13 cellular contexts compared by ENCODE assay signal in genomic region chr1:205626216-205626615, GRCh38. TPM values are rescaled to one million over a fixed set of nuclear protein-coding genes. Genes with fewer than 3 reads are reported as not detected.
DNase-seq lines count a peak whose midpoint lies in the region; ATAC-seq and TF ChIP-seq lines count a peak whose summit lies in the region.
"Had no signal": no experiment of that assay in that cellular context is flagged by ENCODE, and none has a peak within 500 bp of the region (broad histone marks: within the 10 kb centered on the region; RNA-seq: fewer than 3 reads in every experiment).

No MANE protein-coding gene starts in this region.

- H4K91ac ChIP-seq in mesenchymal stem cell (ENCODE audit: low read length): peak overlapping the region; percentile 61

- peaks cover 3% of the 10 kb centered on the region for H3K79me1 ChIP-seq in mesenchymal stem cell (replicated peaks; ENCODE audit: low read length, poor library complexity, severe bottlenecking)

- no peak overlapping the region for H3K4me2 ChIP-seq in GM23338
- H3K4me2 ChIP-seq in mesenchymal stem cell (ENCODE audit: low read length, poor library complexity, severe bottlenecking): no peak overlapping the region

- H3K9me2 ChIP-seq in GM23338 (ENCODE audit: insufficient read depth): no peaks in the 10 kb centered on the region

- no peak overlapping the region for H3K27ac ChIP-seq in CD4-positive, alpha-beta T cell (ENCODE audit: low read depth, low read length)
- H3K27ac ChIP-seq in GM23338 (ENCODE audit: low read depth) (peak overlapping the region; percentile 57; the same call in 1 of the 2 replicates), mesenchymal stem cell (ENCODE audit: low read length, poor library complexity, severe bottlenecking) (no peak overlapping the region), suprapubic skin (no peak overlapping the region)
- H3K27ac ChIP-seq: pancreas, thoracic aorta had no signal

- DNase-seq in CD4-positive, alpha-beta T cell: no peak
- DNase-seq in GM23338 (ENCODE audit: low spot score) (no peak), WTC11 (ENCODE audit: low spot score) (no peak), mesenchymal stem cell (no peak), suprapubic skin (ENCODE audit: low spot score in 2 of 2) (no peak), erythroblast (lab: John Stamatoyannopoulos, UW) (no peak)
- DNase-seq: activated gamma-delta T cell treated with Interleukin-2 at 50 U/mL for 16 hours, NCI-H524 treated with DMSO at 0.1 percent for 48 hours, pancreas had no signal

- peaks cover 71% of the 10 kb centered on the region for H3K4me1 Mint-ChIP-seq in CD4-positive, alpha-beta T cell (ENCODE audit: low read depth)
- H3K4me1 Mint-ChIP-seq in GM23338 (peaks cover 23% of the 10 kb centered on the region), WTC11 (peaks cover 35% of the 10 kb centered on the region)

- H3K27me3 ChIP-seq in CD4-positive, alpha-beta T cell (ENCODE audit: control insufficient read depth, insufficient read depth, low read length): no peaks in the 10 kb centered on the region
- H3K27me3 ChIP-seq in GM23338 (ENCODE audit: insufficient read depth) (no peaks in the 10 kb centered on the region), mesenchymal stem cell (ENCODE audit: control insufficient read depth in 1 of 2, insufficient read depth in 1 of 2, low read length in 2 of 2) (no peaks in the 10 kb centered on the region), suprapubic skin (no peaks in the 10 kb centered on the region)
- H3K27me3 ChIP-seq: pancreas had no signal

- H3K9me3 ChIP-seq in CD4-positive, alpha-beta T cell (ENCODE audit: control insufficient read depth, low read length): no peaks in the 10 kb centered on the region
- no peaks in the 10 kb centered on the region for H3K9me3 ChIP-seq in mesenchymal stem cell (ENCODE audit: control insufficient read depth, low read length)
- no peaks in the 10 kb centered on the region for H3K9me3 ChIP-seq in suprapubic skin
- H3K9me3 ChIP-seq: pancreas, thoracic aorta had no signal

- H3K36me3 ChIP-seq in GM23338 (ENCODE audit: insufficient read depth) (peaks cover 5% of the 10 kb centered on the region; the same call in 1 of the 2 replicates), mesenchymal stem cell (ENCODE audit: control insufficient read depth in 1 of 2, insufficient read depth in 2 of 2, low read depth in 1 of 2, low read length in 2 of 2) (peaks cover 10 to 16% of the 10 kb centered on the region in 2 experiments), suprapubic skin (peaks cover 24% of the 10 kb centered on the region)

- peaks cover 59% of the 10 kb centered on the region for H4K20me1 ChIP-seq in GM23338 (replicated peaks; ENCODE audit: insufficient read depth)

- CTCF ChIA-PET in CD4-positive, alpha-beta T cell (lab: Charles Lee): interaction anchor here (1.6 kb wide), 1 partner anchor 34 kb away, joined by 5 read pairs; no protein-coding TSS in a partner anchor
- CTCF ChIA-PET in WTC11 (lab: Charles Lee): interaction anchor here (1.1 kb wide), 2 partner anchors 33 to 34 kb away, joined by 3 to 4 read pairs; no protein-coding TSS in a partner anchor

- TF ChIP-seq POLR2A in suprapubic skin (IDR thresholded peaks at IDR 0.05) (no peak), erythroblast (IDR thresholded peaks at IDR 0.05; ENCODE audit: low read length) (no peak)

- peaks cover 76% of the 10 kb centered on the region for H3K36me3 Mint-ChIP-seq in CD4-positive, alpha-beta T cell (ENCODE audit: low read depth)
- peaks cover 20% of the 10 kb centered on the region for H3K36me3 Mint-ChIP-seq in GM23338 (ENCODE audit: low read depth)
- peaks cover 20% of the 10 kb centered on the region for H3K36me3 Mint-ChIP-seq in WTC11

- POLR2A ChIA-PET in CD4-positive, alpha-beta T cell (lab: Charles Lee): interaction anchor here (1.5 kb wide), 1 partner anchor 34 kb away, joined by 5 read pairs; no protein-coding TSS in a partner anchor
- POLR2A ChIA-PET in WTC11 (lab: Charles Lee): no interaction called here

- H3K14ac ChIP-seq in mesenchymal stem cell (ENCODE audit: low read length in 2 of 2): no peak overlapping the region

- H2BK15ac ChIP-seq in mesenchymal stem cell (ENCODE audit: low read depth, poor library complexity, severe bottlenecking): no peak overlapping the region

- H3K9ac ChIP-seq in mesenchymal stem cell (ENCODE audit: low read length): no peak overlapping the region

- H3K4me3 ChIP-seq in GM23338: no peak overlapping the region
- H3K4me3 ChIP-seq in mesenchymal stem cell (ENCODE audit: insufficient read depth in 1 of 2, low read depth in 1 of 2, low read length in 2 of 2): no peak overlapping the region
- no peak overlapping the region for H3K4me3 ChIP-seq in suprapubic skin
- H3K4me3 ChIP-seq: lung, pancreas, thoracic aorta had no signal

- 97% methylated on average over 2 of the region's 3 CpGs for WGBS in mesenchymal stem cell
- 86% methylated on average over 3 of the region's 3 CpGs for WGBS in suprapubic skin

- no peak overlapping the region for H2BK12ac ChIP-seq in mesenchymal stem cell (ENCODE audit: low read length in 2 of 2)

- H3K9me3 Mint-ChIP-seq in CD4-positive, alpha-beta T cell: no peaks in the 10 kb centered on the region
- H3K9me3 Mint-ChIP-seq in GM23338 (no peaks in the 10 kb centered on the region), WTC11 (no peaks in the 10 kb centered on the region)

- H3K4me3 Mint-ChIP-seq in CD4-positive, alpha-beta T cell: peak overlapping the region; percentile 61
- H3K4me3 Mint-ChIP-seq in GM23338: no peak overlapping the region
- no peak overlapping the region for H3K4me3 Mint-ChIP-seq in WTC11

- H3K23ac ChIP-seq in mesenchymal stem cell (ENCODE audit: low read length in 2 of 2): no peak overlapping the region

- no peak for ATAC-seq in CD4-positive, alpha-beta T cell (ENCODE audit: poor library complexity)
- ATAC-seq in GM23338: no peak
- ATAC-seq in WTC11: no peak
- ATAC-seq in HG02798 (IDR thresholded peaks at IDR 0.05; ENCODE audit: poor library complexity, unreplicated experiment): no peak
- ATAC-seq in HG02973 (IDR thresholded peaks at IDR 0.05; ENCODE audit: unreplicated experiment): no peak
- ATAC-seq: pancreas had no signal

- H3K79me2 ChIP-seq in GM23338 (replicated peaks; ENCODE audit: insufficient read depth): peaks cover 95% of the 10 kb centered on the region

- H3K4me1 ChIP-seq in GM23338 (ENCODE audit: insufficient read depth): peaks cover 8% of the 10 kb centered on the region
- peaks cover 5% of the 10 kb centered on the region for H3K4me1 ChIP-seq in mesenchymal stem cell (ENCODE audit: control insufficient read depth, insufficient read depth, low read depth, low read length)
- H3K4me1 ChIP-seq in suprapubic skin: peaks cover 27% of the 10 kb centered on the region

- H3K4ac ChIP-seq in mesenchymal stem cell (ENCODE audit: low read depth in 1 of 2, low read length in 2 of 2): no peak overlapping the region

- no peak overlapping the region for H4K8ac ChIP-seq in mesenchymal stem cell (ENCODE audit: low read length)

- no peak overlapping the region for H2BK120ac ChIP-seq in mesenchymal stem cell (ENCODE audit: low read depth, low read length)

- intact Hi-C loops in CD4-positive, alpha-beta T cell (cut with DNase I, micrococcal nuclease): no loop called here

- H2AK5ac ChIP-seq in mesenchymal stem cell (ENCODE audit: low read length, severe bottlenecking): no peak overlapping the region

- no peaks in the 10 kb centered on the region for H3K27me3 Mint-ChIP-seq in CD4-positive, alpha-beta T cell
- H3K27me3 Mint-ChIP-seq in GM23338 (ENCODE audit: insufficient read depth, low read depth, poor library complexity): peaks cover 8% of the 10 kb centered on the region
- H3K27me3 Mint-ChIP-seq in WTC11 (ENCODE audit: low read depth): no peaks in the 10 kb centered on the region

- H2AFZ ChIP-seq in GM23338: no peak overlapping the region
- no peak overlapping the region for H2AFZ ChIP-seq in mesenchymal stem cell (ENCODE audit: low read depth, low read length)

- no peak for TF ChIP-seq CTCF in CD4-positive, alpha-beta T cell (IDR thresholded peaks at IDR 0.05)
- no peak for TF ChIP-seq CTCF in GM23338 (conservative IDR thresholded peaks at IDR 0.05; ENCODE audit: low read depth in 2 of 2)
- no peak for TF ChIP-seq CTCF in WTC11 (IDR thresholded peaks at IDR 0.05)
- no peak for TF ChIP-seq CTCF in suprapubic skin (IDR thresholded peaks at IDR 0.05)

- H2BK5ac ChIP-seq in mesenchymal stem cell (ENCODE audit: low read depth, low read length, poor library complexity, severe bottlenecking): no peak overlapping the region

- H3K27ac Mint-ChIP-seq in CD4-positive, alpha-beta T cell: peak overlapping the region; percentile 64
- H3K27ac Mint-ChIP-seq in GM23338 (no peak overlapping the region; the same call in 1 of the 2 replicates), WTC11 (peak overlapping the region; percentile 93)

- 0 out of 2 replicates have a peak, but pooled peaks cover 5% of the 10 kb centered on the region for H3F3A ChIP-seq in GM23338 (replicated peaks; ENCODE audit: low read depth)

- peak overlapping the region in 1 of 2 experiments; percentile 43 for H3K18ac ChIP-seq in mesenchymal stem cell (ENCODE audit: low read depth in 1 of 2, low read length in 2 of 2)

- no peak for TF ChIP-seq EP300 in suprapubic skin (IDR thresholded peaks at IDR 0.05)

TF ChIP-seq in GM23338, 12 proteins besides CTCF, POLR2A, EP300 and RAD21 (continues in another document):
- TF ChIP-seq NANOG (IDR thresholded peaks at IDR 0.05; ENCODE audit: borderline replicate concordance) (no peak), CREB1 (CRISPR knock-in tag; IDR thresholded peaks at IDR 0.05; ENCODE audit: low read depth) (no peak)

RNA-seq across cellular contexts. Expression of gene ELK4, which starts 5.6 kb away (rescaled TPM):
- 100 to 1,000 TPM; 145 to 154 TPM for total RNA-seq in CD4-positive, alpha-beta T cell
- 19.1 and 19.7 TPM in 2 replicates for total RNA-seq in GM23338 (2014; rRNA removed; shearing (Covaris generic))
- 5.1 and 5.2 TPM in 2 replicates for polyA plus RNA-seq in GM23338 (2016; fragmentation: Nextera tagmentation; extraction: Ambion mirVana)
- total RNA-seq in WTC11 (2021) (34.4 to 39.0 TPM (median 37.5 TPM) in 3 replicates), suprapubic skin (10 to 100 TPM; 30.9 to 52.6 (median 43.8) TPM)
- 12.7 TPM for polyA plus RNA-seq in mesenchymal stem cell (2013, experiment 1 of 2)
- polyA plus RNA-seq in mesenchymal stem cell (2013, experiment 2 of 2): 12.6 TPM

RNA-seq across cellular contexts. Expression of gene SLC45A3, which starts 54.1 kb away (rescaled TPM):
- total RNA-seq in CD4-positive, alpha-beta T cell: under 1 TPM in 1 of 2 experiments, not detected in 1; 0.11 TPM
- 14.4 and 16.0 TPM in 2 replicates for total RNA-seq in GM23338 (2014; rRNA removed; shearing (Covaris generic))
- 4.6 and 4.7 TPM in 2 replicates for polyA plus RNA-seq in GM23338 (2016; fragmentation: Nextera tagmentation; extraction: Ambion mirVana)
- total RNA-seq in WTC11 (2021) (14.8 to 15.2 TPM (median 15.0 TPM) in 3 replicates), suprapubic skin (1 to 10 TPM; 1.4 to 3.3 (median 2.2) TPM)
- polyA plus RNA-seq in mesenchymal stem cell (2013, experiment 1 of 2): 4.2 TPM
- polyA plus RNA-seq in mesenchymal stem cell (2013, experiment 2 of 2): 4.5 TPM
